22 cellular contexts compared by ENCODE assay signal in the genomic region with DNA sequence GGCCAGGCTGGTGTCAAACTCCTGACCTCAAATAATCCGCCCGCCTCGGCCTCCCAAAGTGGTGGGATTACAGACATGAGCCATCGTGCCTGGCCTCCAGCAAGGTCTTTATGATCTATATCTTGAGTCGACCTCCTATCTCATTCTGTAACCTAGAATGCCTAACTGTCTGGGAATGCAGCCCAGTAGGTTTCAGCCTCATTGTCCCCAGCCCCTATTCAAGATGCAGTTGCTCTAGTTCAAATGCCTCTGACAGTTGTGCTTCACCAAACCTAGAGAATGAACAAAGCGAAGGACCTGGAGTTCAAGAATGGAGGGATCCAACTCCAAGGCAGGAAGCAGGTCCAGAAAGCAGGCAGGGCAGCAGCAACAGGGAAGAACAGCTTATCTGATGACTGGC. TPM values are rescaled to one million over a fixed set of nuclear protein-coding genes. Genes with fewer than 3 reads are reported as not detected.
DNase-seq lines count a peak whose midpoint lies in the region; ATAC-seq, FAIRE-seq and TF ChIP-seq lines count a peak whose summit lies in the region.
"Had no signal": no experiment of that assay in that cellular context is flagged by ENCODE, and none has a peak within 500 bp of the region (broad histone marks: within the 10 kb centered on the region; RNA-seq: fewer than 3 reads in every experiment).

No MANE protein-coding gene starts in this region.

- 82% methylated on average over 6 of the region's 6 CpGs for WGBS in right cardiac atrium
- WGBS in mesendoderm (ENCODE audit: extremely low coverage, insufficient coverage, low lambda C conversion rate): no CpG with 5 or more reads among the region's 6 CpGs
- WGBS in smooth muscle cell (ENCODE audit: low lambda C conversion rate): 23% methylated on average over 6 of the region's 6 CpGs

- H3K4me2 ChIP-seq in astrocyte (ENCODE audit: low read length) (no peak overlapping the region), mesendoderm (ENCODE audit: low read length) (no peak overlapping the region), smooth muscle cell (no peak overlapping the region)

- no peak overlapping the region for H3K56ac ChIP-seq in mesendoderm (ENCODE audit: low read length)

- no peak overlapping the region for H3K18ac ChIP-seq in mesendoderm (ENCODE audit: low read length)

- H2BK15ac ChIP-seq in mesendoderm (replicated peaks; ENCODE audit: low read depth): no peak overlapping the region

- H2BK5ac ChIP-seq in mesendoderm (ENCODE audit: low read length): no peak overlapping the region

- H3K9ac ChIP-seq in astrocyte (ENCODE audit: low read length): no peak overlapping the region
- H3K9ac ChIP-seq in mesendoderm (ENCODE audit: low read length): no peak overlapping the region
- H3K9ac ChIP-seq in smooth muscle cell (ENCODE audit: low read depth): peak overlapping the region; percentile 70

- H3K4me1 Mint-ChIP-seq in astrocyte (ENCODE audit: low read depth, unreplicated experiment): peaks cover 18% of the 10 kb centered on the region

- H3K9me3 ChIP-seq in cardiac muscle cell (ENCODE audit: low read depth): no peaks in the 10 kb centered on the region
- H3K9me3 ChIP-seq in right cardiac atrium (ENCODE audit: control insufficient read depth, low read length): no peaks in the 10 kb centered on the region
- H3K9me3 ChIP-seq in astrocyte (ENCODE audit: insufficient read depth, low read depth, low read length): no peaks in the 10 kb centered on the region
- no peaks in the 10 kb centered on the region for H3K9me3 ChIP-seq in smooth muscle cell (replicated peaks; ENCODE audit: low read depth)
- H3K9me3 ChIP-seq: MG63 had no signal

- no peak for FAIRE-seq in astrocyte (lab: Jason Lieb, UNC)
- FAIRE-seq: D721Med, K562 had no signal

- H3K27ac ChIP-seq in cardiac muscle cell (peak overlapping the region; percentile 73), right cardiac atrium (ENCODE audit: low read length) (no peak overlapping the region), astrocyte (ENCODE audit: low read depth, low read length) (no peak overlapping the region), mesendoderm (ENCODE audit: low read depth, low read length) (no peak overlapping the region), smooth muscle cell (ENCODE audit: low read depth) (peak overlapping the region; percentile 91)

- peak overlapping the region; percentile 52 for H3K4me3 Mint-ChIP-seq in astrocyte (ENCODE audit: unreplicated experiment)
- H3K4me3 Mint-ChIP-seq: B cell, CD14-positive monocyte had no signal

- H4K20me1 ChIP-seq in astrocyte (ENCODE audit: insufficient read depth, low read length): no peaks in the 10 kb centered on the region
- no peaks in the 10 kb centered on the region for H4K20me1 ChIP-seq in smooth muscle cell (ENCODE audit: low read depth)

- H3K4me1 ChIP-seq in cardiac muscle cell (ENCODE audit: low read depth) (peaks cover 3% of the 10 kb centered on the region), right cardiac atrium (ENCODE audit: control insufficient read depth, insufficient read depth, low read length) (no peaks in the 10 kb centered on the region), astrocyte (ENCODE audit: insufficient read depth, low read length) (peaks cover 5% of the 10 kb centered on the region), mesendoderm (ENCODE audit: control insufficient read depth, low read depth, low read length) (peaks cover under 1% of the 10 kb centered on the region), smooth muscle cell (ENCODE audit: low read depth) (no peaks in the 10 kb centered on the region)

- no peaks in the 10 kb centered on the region for H3K79me1 ChIP-seq in mesendoderm (ENCODE audit: low read length)

- no peaks in the 10 kb centered on the region for H3K79me2 ChIP-seq in astrocyte (ENCODE audit: insufficient read depth, low read length)
- H3K79me2 ChIP-seq in mesendoderm (ENCODE audit: control insufficient read depth, insufficient read depth, low read length): no peaks in the 10 kb centered on the region
- H3K79me2 ChIP-seq in smooth muscle cell (ENCODE audit: low read depth): no peaks in the 10 kb centered on the region

- no peak overlapping the region for H3K23ac ChIP-seq in mesendoderm (ENCODE audit: low read length)

- no peak overlapping the region for H2AK5ac ChIP-seq in mesendoderm (ENCODE audit: low read length)

- DNase-seq in cardiac muscle cell (ENCODE audit: low read depth in 1 of 2, low spot score in 1 of 2) (no peak), right cardiac atrium (no peak), astrocyte (ENCODE audit: low read depth) (no peak), mesendoderm (peak; percentile 92), smooth muscle cell (lab: John Stamatoyannopoulos, UW; ENCODE audit: unreplicated experiment) (no peak), occipital lobe (lab: John Stamatoyannopoulos, UW) (no peak)
- no peak for DNase-seq in activated CD8-positive, alpha-beta memory T cell treated with anti-CD3 and anti-CD28 coated beads for 24 hours
- DNase-seq: DMS53, EL, MG63, NCI-H1048, NCI-H1417 treated with DMSO at 0.1 percent for 48 hours, NCI-H187, NCI-H446, NCI-H526 treated with DMSO at 0.1 percent for 48 hours, OCI-M1 had no signal

- H3K36me3 Mint-ChIP-seq in astrocyte (ENCODE audit: low read depth, unreplicated experiment): peaks cover 21% of the 10 kb centered on the region

- no peak overlapping the region for H3K4me3 ChIP-seq in cardiac muscle cell
- no peak overlapping the region for H3K4me3 ChIP-seq in right cardiac atrium (ENCODE audit: low read length)
- no peak overlapping the region for H3K4me3 ChIP-seq in astrocyte (ENCODE audit: insufficient read depth, low read depth, low read length)
- no peak overlapping the region for H3K4me3 ChIP-seq in mesendoderm (ENCODE audit: low read length)
- H3K4me3 ChIP-seq in smooth muscle cell: no peak overlapping the region
- H3K4me3 ChIP-seq: K562, MG63 had no signal

- H3K36me3 ChIP-seq in cardiac muscle cell: peaks cover 76% of the 10 kb centered on the region
- H3K36me3 ChIP-seq in astrocyte (ENCODE audit: insufficient read depth, low read length): peaks cover 33% of the 10 kb centered on the region
- peaks cover 7% of the 10 kb centered on the region for H3K36me3 ChIP-seq in mesendoderm (ENCODE audit: control insufficient read depth, insufficient read depth, low read length)
- no peaks in the 10 kb centered on the region for H3K36me3 ChIP-seq in smooth muscle cell (ENCODE audit: low read depth)

- no peak overlapping the region for H3K4ac ChIP-seq in mesendoderm (ENCODE audit: low read depth, low read length)

- H2AFZ ChIP-seq in astrocyte (ENCODE audit: low read depth, low read length): no peak overlapping the region
- no peak overlapping the region for H2AFZ ChIP-seq in smooth muscle cell (ENCODE audit: low read depth)

- no peak overlapping the region for H4K8ac ChIP-seq in mesendoderm (ENCODE audit: low read depth, low read length)

- H3K27me3 ChIP-seq in cardiac muscle cell (no peaks in the 10 kb centered on the region), right cardiac atrium (ENCODE audit: control insufficient read depth, insufficient read depth) (no peaks in the 10 kb centered on the region), astrocyte (ENCODE audit: insufficient read depth, low read length) (no peaks in the 10 kb centered on the region), mesendoderm (ENCODE audit: insufficient read depth, low read length, poor library complexity) (no peaks in the 10 kb centered on the region), smooth muscle cell (ENCODE audit: low read depth) (no peaks in the 10 kb centered on the region)
- H3K27me3 ChIP-seq: MG63 had no signal

- no peak overlapping the region for H2BK120ac ChIP-seq in mesendoderm (ENCODE audit: low read depth, low read length)

- intact Hi-C loops in right cardiac atrium (cut with DNase I): no loop called here

- H3K27ac Mint-ChIP-seq in astrocyte (ENCODE audit: unreplicated experiment): peak overlapping the region; percentile 87
- H3K27ac Mint-ChIP-seq: B cell had no signal

- no peak for ATAC-seq in right cardiac atrium
- no peak for ATAC-seq in HG03442 (IDR thresholded peaks at IDR 0.05; ENCODE audit: unreplicated experiment)
- ATAC-seq: K562, Right ventricle myocardium inferior had no signal

- no peaks in the 10 kb centered on the region for H3K27me3 Mint-ChIP-seq in astrocyte (ENCODE audit: low read depth, unreplicated experiment)
- H3K27me3 Mint-ChIP-seq: B cell had no signal

- H3F3A ChIP-seq in smooth muscle cell (ENCODE audit: low read depth): peaks cover 5% of the 10 kb centered on the region

- no peak overlapping the region for H4K5ac ChIP-seq in mesendoderm (ENCODE audit: low read length)

- TF ChIP-seq CTCF in cardiac muscle cell (IDR thresholded peaks at IDR 0.05; ENCODE audit: low read depth, low read length) (no peak), astrocyte (IDR thresholded peaks at IDR 0.05; ENCODE audit: insufficient read depth, low read depth, low read length) (no peak), smooth muscle cell (IDR thresholded peaks at IDR 0.05; ENCODE audit: borderline replicate concordance, insufficient read depth, poor library complexity, severe bottlenecking) (no peak)

- H3K9me3 Mint-ChIP-seq in astrocyte (ENCODE audit: unreplicated experiment): no peaks in the 10 kb centered on the region
- H3K9me3 Mint-ChIP-seq: CD14-positive monocyte had no signal

RNA-seq across cellular contexts. Expression of a gene that starts 30.8 kb away (rescaled TPM):
- total RNA-seq in cardiac muscle cell (15.7 and 23.9 TPM in 2 replicates), right cardiac atrium (10 to 100 TPM; 70.2 to 85.2 (median 79.4) TPM), astrocyte (38.4 and 40.5 TPM in 2 replicates), smooth muscle cell (50.8 and 81.2 TPM in 2 replicates), occipital lobe (9.8 TPM)
- polyA plus RNA-seq in cardiac muscle cell (51.1 and 54.8 TPM in 2 replicates), right cardiac atrium (192 TPM), smooth muscle cell (87.7 and 95.7 TPM in 2 replicates)
- polyA plus RNA-seq in mesendoderm (2013, experiment 1 of 2): 16.8 TPM
- polyA plus RNA-seq in mesendoderm (2013, experiment 2 of 2): 17.2 TPM

Comparison
In these comparisons a context has a peak if more than half of its experiments do, and no peak if none do; other contexts are left out.
1. H3K27ac ChIP-seq: peak in cardiac muscle cell (single experiment) and smooth muscle cell (single experiment); none in right cardiac atrium (single experiment), astrocyte (single experiment) and mesendoderm (single experiment).